ENCODE assay signal across 1 cellular context in genomic region chr11:77994434-77995362, GRCh38.
TF ChIP-seq lines count a peak whose summit lies in the region.

A gene with protein sequence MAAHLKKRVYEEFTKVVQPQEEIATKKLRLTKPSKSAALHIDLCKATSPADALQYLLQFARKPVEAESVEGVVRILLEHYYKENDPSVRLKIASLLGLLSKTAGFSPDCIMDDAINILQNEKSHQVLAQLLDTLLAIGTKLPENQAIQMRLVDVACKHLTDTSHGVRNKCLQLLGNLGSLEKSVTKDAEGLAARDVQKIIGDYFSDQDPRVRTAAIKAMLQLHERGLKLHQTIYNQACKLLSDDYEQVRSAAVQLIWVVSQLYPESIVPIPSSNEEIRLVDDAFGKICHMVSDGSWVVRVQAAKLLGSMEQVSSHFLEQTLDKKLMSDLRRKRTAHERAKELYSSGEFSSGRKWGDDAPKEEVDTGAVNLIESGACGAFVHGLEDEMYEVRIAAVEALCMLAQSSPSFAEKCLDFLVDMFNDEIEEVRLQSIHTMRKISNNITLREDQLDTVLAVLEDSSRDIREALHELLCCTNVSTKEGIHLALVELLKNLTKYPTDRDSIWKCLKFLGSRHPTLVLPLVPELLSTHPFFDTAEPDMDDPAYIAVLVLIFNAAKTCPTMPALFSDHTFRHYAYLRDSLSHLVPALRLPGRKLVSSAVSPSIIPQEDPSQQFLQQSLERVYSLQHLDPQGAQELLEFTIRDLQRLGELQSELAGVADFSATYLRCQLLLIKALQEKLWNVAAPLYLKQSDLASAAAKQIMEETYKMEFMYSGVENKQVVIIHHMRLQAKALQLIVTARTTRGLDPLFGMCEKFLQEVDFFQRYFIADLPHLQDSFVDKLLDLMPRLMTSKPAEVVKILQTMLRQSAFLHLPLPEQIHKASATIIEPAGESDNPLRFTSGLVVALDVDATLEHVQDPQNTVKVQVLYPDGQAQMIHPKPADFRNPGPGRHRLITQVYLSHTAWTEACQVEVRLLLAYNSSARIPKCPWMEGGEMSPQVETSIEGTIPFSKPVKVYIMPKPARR (minus strand): TSS chr11:77994668. CDS start chr11:77994643, 25 bp downstream.

TF ChIP-seq in K562, 482 proteins besides CTCF, POLR2A, EP300 and RAD21 (continued from another document and continues in another):
- TF ChIP-seq, protein P1, sequence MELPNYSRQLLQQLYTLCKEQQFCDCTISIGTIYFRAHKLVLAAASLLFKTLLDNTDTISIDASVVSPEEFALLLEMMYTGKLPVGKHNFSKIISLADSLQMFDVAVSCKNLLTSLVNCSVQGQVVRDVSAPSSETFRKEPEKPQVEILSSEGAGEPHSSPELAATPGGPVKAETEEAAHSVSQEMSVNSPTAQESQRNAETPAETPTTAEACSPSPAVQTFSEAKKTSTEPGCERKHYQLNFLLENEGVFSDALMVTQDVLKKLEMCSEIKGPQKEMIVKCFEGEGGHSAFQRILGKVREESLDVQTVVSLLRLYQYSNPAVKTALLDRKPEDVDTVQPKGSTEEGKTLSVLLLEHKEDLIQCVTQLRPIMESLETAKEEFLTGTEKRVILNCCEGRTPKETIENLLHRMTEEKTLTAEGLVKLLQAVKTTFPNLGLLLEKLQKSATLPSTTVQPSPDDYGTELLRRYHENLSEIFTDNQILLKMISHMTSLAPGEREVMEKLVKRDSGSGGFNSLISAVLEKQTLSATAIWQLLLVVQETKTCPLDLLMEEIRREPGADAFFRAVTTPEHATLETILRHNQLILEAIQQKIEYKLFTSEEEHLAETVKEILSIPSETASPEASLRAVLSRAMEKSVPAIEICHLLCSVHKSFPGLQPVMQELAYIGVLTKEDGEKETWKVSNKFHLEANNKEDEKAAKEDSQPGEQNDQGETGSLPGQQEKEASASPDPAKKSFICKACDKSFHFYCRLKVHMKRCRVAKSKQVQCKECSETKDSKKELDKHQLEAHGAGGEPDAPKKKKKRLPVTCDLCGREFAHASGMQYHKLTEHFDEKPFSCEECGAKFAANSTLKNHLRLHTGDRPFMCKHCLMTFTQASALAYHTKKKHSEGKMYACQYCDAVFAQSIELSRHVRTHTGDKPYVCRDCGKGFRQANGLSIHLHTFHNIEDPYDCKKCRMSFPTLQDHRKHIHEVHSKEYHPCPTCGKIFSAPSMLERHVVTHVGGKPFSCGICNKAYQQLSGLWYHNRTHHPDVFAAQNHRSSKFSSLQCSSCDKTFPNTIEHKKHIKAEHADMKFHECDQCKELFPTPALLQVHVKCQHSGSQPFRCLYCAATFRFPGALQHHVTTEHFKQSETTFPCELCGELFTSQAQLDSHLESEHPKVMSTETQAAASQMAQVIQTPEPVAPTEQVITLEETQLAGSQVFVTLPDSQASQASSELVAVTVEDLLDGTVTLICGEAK (IDR thresholded peaks at IDR 0.05): peak; percentile 97
- TF ChIP-seq, protein P1 (CRISPR knock-in tag; IDR thresholded peaks at IDR 0.05): no peak
- TF ChIP-seq MECOM (CRISPR knock-in tag; IDR thresholded peaks at IDR 0.05) (peak; percentile 37; the same call in 1 of the 2 replicates), ARID2 (IDR thresholded peaks at IDR 0.05) (no peak), SREBF2 (CRISPR knock-in tag; IDR thresholded peaks at IDR 0.05) (no peak), ZNF316 (IDR thresholded peaks at IDR 0.05) (peak; percentile 73), U2AF1 (optimal IDR thresholded peaks at IDR 0.05; ENCODE audit: low read depth, low read length) (no peak), EZH2 (IDR thresholded peaks at IDR 0.05; ENCODE audit: borderline replicate concordance, low read depth, low read length) (no peak), TAF9B (IDR thresholded peaks at IDR 0.05; ENCODE audit: partially characterized antibody) (peak; percentile 79), PRMT5 (CRISPR knock-in tag; IDR thresholded peaks at IDR 0.05) (no peak), POLR2AphosphoS5 (IDR thresholded peaks at IDR 0.05; ENCODE audit: control insufficient read depth, insufficient read depth, low read depth, low read length) (peak; percentile 88), ZNF778 (CRISPR knock-in tag; IDR thresholded peaks at IDR 0.05) (no peak), HDGF (IDR thresholded peaks at IDR 0.05) (no peak; the same call in 1 of the 2 replicates), TAF1 (IDR thresholded peaks at IDR 0.05; ENCODE audit: control insufficient read depth, extremely low read depth, insufficient read depth, low read length, severe bottlenecking) (peak; percentile 86), NFATC3 (IDR thresholded peaks at IDR 0.05) (no peak), ATF4 (CRISPR knock-in tag; IDR thresholded peaks at IDR 0.05) (no peak), ARID1B (IDR thresholded peaks at IDR 0.05) (peak; percentile 48; the same call in 1 of the 2 replicates), ZNF57 (CRISPR knock-in tag; IDR thresholded peaks at IDR 0.05) (no peak), TRIM28 (IDR thresholded peaks at IDR 0.05) (peak; percentile 50; the same call in 1 of the 2 replicates), PRPF4 (IDR thresholded peaks at IDR 0.05; ENCODE audit: insufficient read depth, low read depth, low read length, poor library complexity, severe bottlenecking) (no peak), TCF7L2 (IDR thresholded peaks at IDR 0.05; ENCODE audit: low read depth, low read length) (peak; percentile 63), NFE2 (IDR thresholded peaks at IDR 0.05; ENCODE audit: low read depth) (peak; percentile 79), ZNF76 (CRISPR knock-in tag; IDR thresholded peaks at IDR 0.05; ENCODE audit: borderline replicate concordance) (peak; percentile 88; the same call in 1 of the 2 replicates), ZNF79 (CRISPR knock-in tag; IDR thresholded peaks at IDR 0.05; ENCODE audit: low read depth) (no peak), GTF2E2 (tag; IDR thresholded peaks at IDR 0.05) (peak; percentile 87), PCBP2 (IDR thresholded peaks at IDR 0.05; ENCODE audit: low read depth, low read length, poor library complexity, severe bottlenecking) (no peak), ARNT (IDR thresholded peaks at IDR 0.05) (no peak), SRSF7 (optimal IDR thresholded peaks at IDR 0.05; ENCODE audit: low read depth, low read length) (no peak), RCOR1 (IDR thresholded peaks at IDR 0.05; ENCODE audit: borderline replicate concordance in 1 of 2, low read depth in 2 of 2, low read length in 2 of 2) (peak in 1 of 2 experiments; percentile 82; a peak in 3 of 4 replicates), L3MBTL2 (IDR thresholded peaks at IDR 0.05) (peak; percentile 84), NONO (IDR thresholded peaks at IDR 0.05; ENCODE audit: low read depth in 2 of 2, low read length in 1 of 2) (no peak), ZNF780A (CRISPR knock-in tag; IDR thresholded peaks at IDR 0.05) (no peak)
- TF ChIP-seq, protein P2, sequence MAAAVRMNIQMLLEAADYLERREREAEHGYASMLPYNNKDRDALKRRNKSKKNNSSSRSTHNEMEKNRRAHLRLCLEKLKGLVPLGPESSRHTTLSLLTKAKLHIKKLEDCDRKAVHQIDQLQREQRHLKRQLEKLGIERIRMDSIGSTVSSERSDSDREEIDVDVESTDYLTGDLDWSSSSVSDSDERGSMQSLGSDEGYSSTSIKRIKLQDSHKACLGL (CRISPR knock-in tag; IDR thresholded peaks at IDR 0.05; ENCODE audit: borderline replicate concordance, poor library complexity, severe bottlenecking): peak; percentile 42
- TF ChIP-seq, protein P3, sequence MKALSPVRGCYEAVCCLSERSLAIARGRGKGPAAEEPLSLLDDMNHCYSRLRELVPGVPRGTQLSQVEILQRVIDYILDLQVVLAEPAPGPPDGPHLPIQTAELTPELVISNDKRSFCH (CRISPR knock-in tag; IDR thresholded peaks at IDR 0.05): no peak
- TF ChIP-seq, protein P3 (tag; IDR thresholded peaks at IDR 0.05): 0 out of 2 replicates have a peak, but pooled peaks have one; percentile 60
- TF ChIP-seq, protein P4, sequence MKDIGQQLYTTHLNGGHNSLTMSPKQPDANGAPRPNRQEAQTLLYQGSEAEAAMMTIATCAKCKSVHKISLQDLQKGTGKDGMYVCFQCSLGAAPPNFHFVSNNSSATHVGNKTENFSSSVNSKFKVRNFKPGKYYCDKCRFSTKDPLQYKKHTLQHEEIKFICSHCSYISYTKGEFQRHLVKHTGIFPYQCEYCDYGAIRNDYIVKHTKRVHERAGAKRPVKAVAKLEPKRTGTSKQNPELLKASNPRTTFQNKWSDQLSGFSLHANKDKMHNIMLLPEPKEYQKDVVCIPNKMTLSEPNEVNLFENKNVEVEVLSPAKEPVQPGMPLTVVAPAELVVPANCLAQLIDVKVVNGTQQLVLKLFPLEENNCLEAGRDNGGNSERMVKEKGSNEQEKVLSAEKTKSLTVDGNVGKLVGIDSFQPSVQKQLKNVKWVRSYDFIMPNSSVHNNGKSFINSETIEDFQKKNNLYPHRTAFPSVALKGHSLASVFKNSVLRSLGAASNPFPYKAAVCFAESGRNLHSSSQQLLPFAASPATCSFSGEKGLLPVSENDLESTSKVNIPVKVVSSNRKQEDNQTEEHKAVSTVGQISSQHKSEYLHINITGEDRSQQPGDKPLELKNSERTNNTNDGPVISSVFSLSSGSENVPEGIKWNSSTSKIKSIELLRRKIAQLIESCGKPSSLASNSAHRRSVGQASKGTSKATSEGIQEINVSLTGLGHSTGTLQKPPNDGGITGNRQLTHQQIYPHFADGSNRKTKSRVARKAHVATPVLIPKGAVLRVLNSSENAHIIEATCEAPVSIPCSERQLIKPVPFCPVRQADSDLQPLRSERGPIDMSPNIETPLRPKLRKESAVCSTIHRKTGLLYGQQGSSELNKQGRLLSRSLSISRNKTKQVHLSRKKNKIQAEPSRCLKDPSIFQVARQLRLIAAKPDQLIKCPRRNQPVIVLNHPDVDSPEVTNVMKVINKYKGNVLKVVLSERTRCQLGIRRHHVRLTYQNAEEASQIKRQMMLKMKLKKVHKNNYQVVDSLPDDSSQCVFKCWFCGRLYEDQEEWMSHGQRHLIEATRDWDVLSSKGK (CRISPR knock-in tag; IDR thresholded peaks at IDR 0.05): no peak
- TF ChIP-seq, protein P5, sequence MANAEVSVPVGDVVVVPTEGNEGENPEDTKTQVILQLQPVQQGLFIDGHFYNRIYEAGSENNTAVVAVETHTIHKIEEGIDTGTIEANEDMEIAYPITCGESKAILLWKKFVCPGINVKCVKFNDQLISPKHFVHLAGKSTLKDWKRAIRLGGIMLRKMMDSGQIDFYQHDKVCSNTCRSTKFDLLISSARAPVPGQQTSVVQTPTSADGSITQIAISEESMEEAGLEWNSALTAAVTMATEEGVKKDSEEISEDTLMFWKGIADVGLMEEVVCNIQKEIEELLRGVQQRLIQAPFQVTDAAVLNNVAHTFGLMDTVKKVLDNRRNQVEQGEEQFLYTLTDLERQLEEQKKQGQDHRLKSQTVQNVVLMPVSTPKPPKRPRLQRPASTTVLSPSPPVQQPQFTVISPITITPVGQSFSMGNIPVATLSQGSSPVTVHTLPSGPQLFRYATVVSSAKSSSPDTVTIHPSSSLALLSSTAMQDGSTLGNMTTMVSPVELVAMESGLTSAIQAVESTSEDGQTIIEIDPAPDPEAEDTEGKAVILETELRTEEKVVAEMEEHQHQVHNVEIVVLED (CRISPR knock-in tag; IDR thresholded peaks at IDR 0.05): peak; percentile 49
- TF ChIP-seq, protein P6, sequence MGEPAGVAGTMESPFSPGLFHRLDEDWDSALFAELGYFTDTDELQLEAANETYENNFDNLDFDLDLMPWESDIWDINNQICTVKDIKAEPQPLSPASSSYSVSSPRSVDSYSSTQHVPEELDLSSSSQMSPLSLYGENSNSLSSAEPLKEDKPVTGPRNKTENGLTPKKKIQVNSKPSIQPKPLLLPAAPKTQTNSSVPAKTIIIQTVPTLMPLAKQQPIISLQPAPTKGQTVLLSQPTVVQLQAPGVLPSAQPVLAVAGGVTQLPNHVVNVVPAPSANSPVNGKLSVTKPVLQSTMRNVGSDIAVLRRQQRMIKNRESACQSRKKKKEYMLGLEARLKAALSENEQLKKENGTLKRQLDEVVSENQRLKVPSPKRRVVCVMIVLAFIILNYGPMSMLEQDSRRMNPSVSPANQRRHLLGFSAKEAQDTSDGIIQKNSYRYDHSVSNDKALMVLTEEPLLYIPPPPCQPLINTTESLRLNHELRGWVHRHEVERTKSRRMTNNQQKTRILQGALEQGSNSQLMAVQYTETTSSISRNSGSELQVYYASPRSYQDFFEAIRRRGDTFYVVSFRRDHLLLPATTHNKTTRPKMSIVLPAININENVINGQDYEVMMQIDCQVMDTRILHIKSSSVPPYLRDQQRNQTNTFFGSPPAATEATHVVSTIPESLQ (CRISPR knock-in tag; IDR thresholded peaks at IDR 0.05): no peak
